9 cellular contexts compared by ENCODE assay signal in the genomic region with DNA sequence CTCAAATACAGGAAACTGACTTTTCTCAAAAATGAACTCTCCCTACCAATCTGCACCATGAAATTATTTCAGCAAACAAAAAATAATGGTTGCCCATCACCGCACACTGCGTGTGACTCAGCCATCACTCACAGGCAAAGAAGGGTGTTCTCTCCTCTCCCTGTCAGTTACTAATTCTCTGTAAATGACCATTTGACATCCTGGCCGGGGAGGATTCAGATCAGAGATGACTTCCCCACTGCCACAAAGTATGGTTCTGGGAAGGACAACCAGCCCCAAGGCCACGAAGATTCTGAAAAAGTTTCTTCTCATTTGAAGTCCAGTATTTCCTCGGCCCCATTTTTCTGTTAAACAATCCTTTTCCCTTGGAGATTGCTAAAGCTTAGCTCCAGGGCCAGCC.
DNase-seq lines count a peak whose midpoint lies in the region; ATAC-seq and TF ChIP-seq lines count a peak whose summit lies in the region.
"Had no signal": no experiment of that assay in that cellular context is flagged by ENCODE, and none has a peak within 500 bp of the region (broad histone marks: within the 10 kb centered on the region; RNA-seq: fewer than 3 reads in every experiment).

No MANE protein-coding gene starts in this region.

- peak overlapping the region; percentile 85 to 97 (median 92) for H3K4me2 ChIP-seq in BLaER1 treated with 17β-estradiol and CSF1 and Interleukin-3, amounts not matched to agents 10 nM and 100 nM

- no peak for TF ChIP-seq CTCF in BE2C (IDR thresholded peaks at IDR 0.05; ENCODE audit: low read depth, low read length)

- ATAC-seq in activated naive CD8-positive, alpha-beta T cell treated with anti-CD3 and anti-CD28 coated beads, Interleukin-2, amount 10 ng/mL, durations not matched to agents 7 days and 5 days (ENCODE audit: low read depth): no peak
- no peak for ATAC-seq in GM21825 (IDR thresholded peaks at IDR 0.05; ENCODE audit: unreplicated experiment)
- no peak for ATAC-seq in HG03045 (IDR thresholded peaks at IDR 0.05; ENCODE audit: unreplicated experiment)
- no peak for ATAC-seq in GM18873 (IDR thresholded peaks at IDR 0.05; ENCODE audit: low FRiP score, unreplicated experiment)

- no peaks in the 10 kb centered on the region for H3K9me3 ChIP-seq in BLaER1 treated with 17β-estradiol and CSF1 and Interleukin-3, amounts not matched to agents 10 nM and 100 nM (replicated peaks in 1 of 11)
- no peaks in the 10 kb centered on the region; the same call in 1 of the 2 replicates for H3K9me3 ChIP-seq in BE2C
- H3K9me3 ChIP-seq: neutrophil had no signal

- H3K27me3 Mint-ChIP-seq in activated naive CD8-positive, alpha-beta T cell treated with anti-CD3 and anti-CD28 coated beads, Interleukin-2, amount 10 ng/mL, durations not matched to agents 7 days and 5 days: no peaks in the 10 kb centered on the region

- no peaks in the 10 kb centered on the region for H3K9me3 Mint-ChIP-seq in activated naive CD8-positive, alpha-beta T cell treated with anti-CD3 and anti-CD28 coated beads, Interleukin-2, amount 10 ng/mL, durations not matched to agents 7 days and 5 days

- peak overlapping the region; percentile 77 to 95 (median 87) for H3K27ac ChIP-seq in BLaER1 treated with 17β-estradiol and CSF1 and Interleukin-3, amounts not matched to agents 10 nM and 100 nM
- H3K27ac ChIP-seq: neutrophil had no signal

- H3K36me3 ChIP-seq in BLaER1 treated with 17β-estradiol and CSF1 and Interleukin-3, amounts not matched to agents 10 nM and 100 nM: no peaks in the 10 kb centered on the region
- H3K36me3 ChIP-seq in BE2C: no peaks in the 10 kb centered on the region
- H3K36me3 ChIP-seq: neutrophil had no signal

- H4K20me1 ChIP-seq in BLaER1 treated with 17β-estradiol and CSF1 and Interleukin-3, amounts not matched to agents 10 nM and 100 nM: peaks cover 0 to 4% (median 0%) of the 10 kb centered on the region in 11 experiments; a peak in 1 of 22 replicates

- H3K27me3 ChIP-seq in BLaER1 treated with 17β-estradiol and CSF1 and Interleukin-3, amounts not matched to agents 10 nM and 100 nM: no peaks in the 10 kb centered on the region
- no peaks in the 10 kb centered on the region for H3K27me3 ChIP-seq in BE2C

- POLR2A ChIA-PET in activated naive CD8-positive, alpha-beta T cell treated with anti-CD3 and anti-CD28 coated beads, Interleukin-2, amount 10 ng/mL, durations not matched to agents 7 days and 5 days (lab: Charles Lee): interaction anchor here (3.4 to 4.3 kb wide), 3 partner anchors 10 to 30 kb away, joined by 19 to 56 read pairs (median 19); no protein-coding TSS in a partner anchor

- H3K27ac Mint-ChIP-seq in activated naive CD8-positive, alpha-beta T cell treated with anti-CD3 and anti-CD28 coated beads, Interleukin-2, amount 10 ng/mL, durations not matched to agents 7 days and 5 days: peak overlapping the region; percentile 90

- peak overlapping the region; percentile 63 to 84 (median 79) for H3K9ac ChIP-seq in BLaER1 treated with 17β-estradiol and CSF1 and Interleukin-3, amounts not matched to agents 10 nM and 100 nM

- peak; percentile 45 for DNase-seq in HS-5 (ENCODE audit: low read depth)
- no peak for DNase-seq in activated naive CD8-positive, alpha-beta T cell treated with anti-CD3 and anti-CD28 coated beads, Interleukin-2, amount 10 ng/mL, durations not matched to agents 7 days and 5 days
- peak; percentile 46 for DNase-seq in myocyte (ENCODE audit: low read depth)
- no peak for DNase-seq in BE2C

- peaks cover 56% of the 10 kb centered on the region for H3K4me1 Mint-ChIP-seq in activated naive CD8-positive, alpha-beta T cell treated with anti-CD3 and anti-CD28 coated beads, Interleukin-2, amount 10 ng/mL, durations not matched to agents 7 days and 5 days

- H3K4me3 Mint-ChIP-seq in activated naive CD8-positive, alpha-beta T cell treated with anti-CD3 and anti-CD28 coated beads, Interleukin-2, amount 10 ng/mL, durations not matched to agents 7 days and 5 days: peak overlapping the region; percentile 74

- peak overlapping the region; percentile 1 to 54 (median 36); a peak in 17 of 20 replicates for H3K4me3 ChIP-seq in BLaER1 treated with 17β-estradiol and CSF1 and Interleukin-3, amounts not matched to agents 10 nM and 100 nM
- H3K4me3 ChIP-seq in BE2C (ENCODE audit: low read depth, low read length): no peak overlapping the region

- H3K36me3 Mint-ChIP-seq in activated naive CD8-positive, alpha-beta T cell treated with anti-CD3 and anti-CD28 coated beads, Interleukin-2, amount 10 ng/mL, durations not matched to agents 7 days and 5 days: peaks cover 6% of the 10 kb centered on the region

- peaks cover 65 to 93% (median 72%) of the 10 kb centered on the region in 10 experiments for H3K4me1 ChIP-seq in BLaER1 treated with 17β-estradiol and CSF1 and Interleukin-3, amounts not matched to agents 10 nM and 100 nM
- H3K4me1 ChIP-seq in BE2C: no peaks in the 10 kb centered on the region; the same call in 1 of the 2 replicates

Comparison
In these comparisons a context has a peak if more than half of its experiments do, and no peak if none do; other contexts are left out.
1. DNase-seq: peak in HS-5 (single experiment) and myocyte (single experiment); none in activated naive CD8-positive, alpha-beta T cell treated with anti-CD3 and anti-CD28 coated beads, Interleukin-2, amount 10 ng/mL, durations not matched to agents 7 days and 5 days (single experiment) and BE2C (single experiment).